In genomic region chr1:28044399-28044798, GRCh38 we compare ENCODE assay signal across 19 cellular contexts. TPM values are rescaled to one million over a fixed set of nuclear protein-coding genes. Genes with fewer than 3 reads are reported as not detected.
DNase-seq lines count a peak whose midpoint lies in the region; ATAC-seq, FAIRE-seq and TF ChIP-seq lines count a peak whose summit lies in the region.
"Had no signal": no experiment of that assay in that cellular context is flagged by ENCODE, and none has a peak within 500 bp of the region (broad histone marks: within the 10 kb centered on the region; RNA-seq: fewer than 3 reads in every experiment).

No MANE protein-coding gene starts in this region.

- TF ChIP-seq POLR2A in A549 (IDR thresholded peaks at IDR 0.05; ENCODE audit: low read length) (no peak), K562 (conservative IDR thresholded peaks at IDR 0.05) (no peak)

- H3K4me3 ChIP-seq in A549: no peak overlapping the region
- H3K4me3 ChIP-seq in K562: no peak overlapping the region
- H3K4me3 ChIP-seq: BLaER1, GM12878, GM23338 had no signal

- ATAC-seq in A549 (no peak), K562 (no peak), HG02852 (IDR thresholded peaks at IDR 0.05; ENCODE audit: unreplicated experiment) (no peak)
- ATAC-seq: CD8-positive, alpha-beta T cell; GM12878; GM23338; HCT116 had no signal

- H3K79me2 ChIP-seq in K562 (ENCODE audit: control insufficient read depth, insufficient read depth, low read length): peaks cover 5% of the 10 kb centered on the region; the same call in 1 of the 3 replicates

- no peaks in the 10 kb centered on the region for H3K9me3 ChIP-seq in A549
- no peaks in the 10 kb centered on the region for H3K9me3 ChIP-seq in K562 (replicated peaks; ENCODE audit: control insufficient read depth, insufficient read depth, low read depth, low read length)
- H3K9me3 ChIP-seq: BLaER1, Caco-2 had no signal

- H3K4me1 ChIP-seq in A549 (no peaks in the 10 kb centered on the region), K562 (replicated peaks in 1 of 2; ENCODE audit: control insufficient read depth in 2 of 2, insufficient read depth in 2 of 2, low read length in 2 of 2) (peaks cover 0 to 2% of the 10 kb centered on the region in 2 experiments; a peak in 2 of 5 replicates)
- H3K4me1 ChIP-seq: BLaER1, Caco-2 had no signal

- no peak overlapping the region for H2AFZ ChIP-seq in K562 (ENCODE audit: low read depth, low read length)
- H2AFZ ChIP-seq: GM23338 had no signal

- H3K36me3 ChIP-seq in K562 (ENCODE audit: control insufficient read depth, insufficient read depth, low read length): peaks cover 63% of the 10 kb centered on the region

- no peak overlapping the region for H3K27ac ChIP-seq in A549
- no peak overlapping the region for H3K27ac ChIP-seq in K562 (ENCODE audit: extremely low read depth, low read depth, low read length)
- H3K27ac ChIP-seq: BLaER1, C4-2B had no signal

- no peak for TF ChIP-seq CTCF in A549 (IDR thresholded peaks at IDR 0.05)
- TF ChIP-seq CTCF in K562 (IDR thresholded peaks at IDR 0.05 in 2 of 3, conservative IDR thresholded peaks at IDR 0.05 in 1 of 3; ENCODE audit: insufficient read depth in 2 of 3, low read depth in 1 of 3, low read length in 3 of 3): no peak

- intact Hi-C loops in K562 (cut with micrococcal nuclease): no loop called here

- no peak overlapping the region for H3K9ac ChIP-seq in K562 (ENCODE audit: insufficient read depth in 1 of 2, low read depth in 2 of 2, low read length in 2 of 2)
- H3K9ac ChIP-seq: BLaER1 had no signal

- TF ChIP-seq EP300 in A549 (IDR thresholded peaks at IDR 0.05): no peak
- TF ChIP-seq EP300 in K562 (IDR thresholded peaks at IDR 0.05; ENCODE audit: low read length): no peak

- no peak for FAIRE-seq in A549 (lab: Jason Lieb, UNC)
- FAIRE-seq in G401.6 (lab: Jason Lieb, UNC): peak; percentile 55
- FAIRE-seq in K562 (lab: Jason Lieb, UNC): no peak
- FAIRE-seq: GM12878, GM18507 had no signal

- in situ Hi-C loops in K562 (cut with MboI): no loop called here

- CTCF ChIA-PET in A549 (lab: Yijun Ruan, JAX) (no interaction called here), K562 (lab: Yijun Ruan, JAX; ENCODE audit: low intra/inter-chr PET ratio) (no interaction called here)

- no peaks in the 10 kb centered on the region for H4K20me1 ChIP-seq in K562 (replicated peaks; ENCODE audit: control insufficient read depth, insufficient read depth, low read length)
- H4K20me1 ChIP-seq: BLaER1 had no signal

- TF ChIP-seq RAD21 in A549 (conservative IDR thresholded peaks at IDR 0.05 in 1 of 2, IDR thresholded peaks at IDR 0.05 in 1 of 2): no peak
- no peak for TF ChIP-seq RAD21 in K562 (CRISPR knock-in tag; conservative IDR thresholded peaks at IDR 0.05 in 1 of 2, IDR thresholded peaks at IDR 0.05 in 1 of 2)

- DNase-seq in A549 (ENCODE audit: low read depth in 1 of 2, low spot score in 1 of 2) (no peak), K562 (ENCODE audit: extremely low read depth in 1 of 4, low spot score in 3 of 4) (no peak), iPS-NIHi11 (ENCODE audit: low spot score) (no peak), islet precursor cell (no peak)
- DNase-seq: Caco-2; CD4-positive, CD25-positive, alpha-beta regulatory T cell; CD8-positive, alpha-beta T cell; DMS153; DND-41; GDM1; H9 had no signal

- no peaks in the 10 kb centered on the region for H3K27me3 ChIP-seq in K562 (ENCODE audit: control insufficient read depth in 2 of 2, insufficient read depth in 2 of 2, low read length in 2 of 2)
- H3K27me3 ChIP-seq: BLaER1 had no signal

- H3K9me1 ChIP-seq in K562 (ENCODE audit: control insufficient read depth, insufficient read depth, low read length): no peaks in the 10 kb centered on the region

- POLR2A ChIA-PET in A549 (lab: Yijun Ruan, JAX): no interaction called here
- POLR2A ChIA-PET in K562 (lab: Yijun Ruan, JAX): interaction anchor here (0.9 to 1.3 kb wide), 2 partner anchors 11 to 12 kb away, joined by 3 to 6 read pairs; no protein-coding TSS in a partner anchor

- WGBS in A549 (ENCODE audit: missing lambda C conversion rate): 82% methylated on average over 1 of the region's 1 CpG
- 96% methylated on average over 1 of the region's 1 CpG for WGBS in K562 (ENCODE audit: insufficient coverage, low coverage, missing lambda C conversion rate)

- H3K4me2 ChIP-seq in A549 (no peak overlapping the region), K562 (ENCODE audit: insufficient read depth, low read length) (no peak overlapping the region)
- H3K4me2 ChIP-seq: BLaER1, GM23338 had no signal

- no TSS peak for BruUV-seq in K562 (replicated peaks; lab: Mats Ljungman, UMichigan)

TF ChIP-seq in A549, 52 proteins besides CTCF, POLR2A, EP300 and RAD21:
- TF ChIP-seq, protein P1, sequence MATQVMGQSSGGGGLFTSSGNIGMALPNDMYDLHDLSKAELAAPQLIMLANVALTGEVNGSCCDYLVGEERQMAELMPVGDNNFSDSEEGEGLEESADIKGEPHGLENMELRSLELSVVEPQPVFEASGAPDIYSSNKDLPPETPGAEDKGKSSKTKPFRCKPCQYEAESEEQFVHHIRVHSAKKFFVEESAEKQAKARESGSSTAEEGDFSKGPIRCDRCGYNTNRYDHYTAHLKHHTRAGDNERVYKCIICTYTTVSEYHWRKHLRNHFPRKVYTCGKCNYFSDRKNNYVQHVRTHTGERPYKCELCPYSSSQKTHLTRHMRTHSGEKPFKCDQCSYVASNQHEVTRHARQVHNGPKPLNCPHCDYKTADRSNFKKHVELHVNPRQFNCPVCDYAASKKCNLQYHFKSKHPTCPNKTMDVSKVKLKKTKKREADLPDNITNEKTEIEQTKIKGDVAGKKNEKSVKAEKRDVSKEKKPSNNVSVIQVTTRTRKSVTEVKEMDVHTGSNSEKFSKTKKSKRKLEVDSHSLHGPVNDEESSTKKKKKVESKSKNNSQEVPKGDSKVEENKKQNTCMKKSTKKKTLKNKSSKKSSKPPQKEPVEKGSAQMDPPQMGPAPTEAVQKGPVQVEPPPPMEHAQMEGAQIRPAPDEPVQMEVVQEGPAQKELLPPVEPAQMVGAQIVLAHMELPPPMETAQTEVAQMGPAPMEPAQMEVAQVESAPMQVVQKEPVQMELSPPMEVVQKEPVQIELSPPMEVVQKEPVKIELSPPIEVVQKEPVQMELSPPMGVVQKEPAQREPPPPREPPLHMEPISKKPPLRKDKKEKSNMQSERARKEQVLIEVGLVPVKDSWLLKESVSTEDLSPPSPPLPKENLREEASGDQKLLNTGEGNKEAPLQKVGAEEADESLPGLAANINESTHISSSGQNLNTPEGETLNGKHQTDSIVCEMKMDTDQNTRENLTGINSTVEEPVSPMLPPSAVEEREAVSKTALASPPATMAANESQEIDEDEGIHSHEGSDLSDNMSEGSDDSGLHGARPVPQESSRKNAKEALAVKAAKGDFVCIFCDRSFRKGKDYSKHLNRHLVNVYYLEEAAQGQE (IDR thresholded peaks at IDR 0.05): no peak
- peak; percentile 32 for TF ChIP-seq MAFK (IDR thresholded peaks at IDR 0.05; ENCODE audit: partially characterized antibody)

TF ChIP-seq in K562, 482 proteins besides CTCF, POLR2A, EP300 and RAD21 (continues in another document):
- no peak for TF ChIP-seq KLF16 (IDR thresholded peaks at IDR 0.05)
- no peak for TF ChIP-seq HES1 (IDR thresholded peaks at IDR 0.05; ENCODE audit: low read depth)
- peak; percentile 62 for TF ChIP-seq MAFG (tag; conservative IDR thresholded peaks at IDR 0.05)
- no peak for TF ChIP-seq NFATC3 (IDR thresholded peaks at IDR 0.05)
- TF ChIP-seq, protein P2, sequence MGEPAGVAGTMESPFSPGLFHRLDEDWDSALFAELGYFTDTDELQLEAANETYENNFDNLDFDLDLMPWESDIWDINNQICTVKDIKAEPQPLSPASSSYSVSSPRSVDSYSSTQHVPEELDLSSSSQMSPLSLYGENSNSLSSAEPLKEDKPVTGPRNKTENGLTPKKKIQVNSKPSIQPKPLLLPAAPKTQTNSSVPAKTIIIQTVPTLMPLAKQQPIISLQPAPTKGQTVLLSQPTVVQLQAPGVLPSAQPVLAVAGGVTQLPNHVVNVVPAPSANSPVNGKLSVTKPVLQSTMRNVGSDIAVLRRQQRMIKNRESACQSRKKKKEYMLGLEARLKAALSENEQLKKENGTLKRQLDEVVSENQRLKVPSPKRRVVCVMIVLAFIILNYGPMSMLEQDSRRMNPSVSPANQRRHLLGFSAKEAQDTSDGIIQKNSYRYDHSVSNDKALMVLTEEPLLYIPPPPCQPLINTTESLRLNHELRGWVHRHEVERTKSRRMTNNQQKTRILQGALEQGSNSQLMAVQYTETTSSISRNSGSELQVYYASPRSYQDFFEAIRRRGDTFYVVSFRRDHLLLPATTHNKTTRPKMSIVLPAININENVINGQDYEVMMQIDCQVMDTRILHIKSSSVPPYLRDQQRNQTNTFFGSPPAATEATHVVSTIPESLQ (CRISPR knock-in tag; IDR thresholded peaks at IDR 0.05): no peak

RNA-seq across cellular contexts. Expression of gene EYA3, which starts 44.0 kb away (rescaled TPM):
- polyA plus RNA-seq in A549 (2011; rRNA removed) (9.3 and 11.7 TPM in 2 replicates), A549 (2017; fragmentation: RNase III; extraction: RNeasy Plus Mini Kit Qiagen cat#74134 plus additional on column Dnase treatment) (5.3 to 6.2 TPM (median 5.7 TPM) in 3 replicates), K562 (2011; rRNA removed) (64.0 and 74.6 TPM in 2 replicates), K562 (2014; fragmentation: Illumina TruSeq; extraction: Trizol) (35.2 and 41.9 TPM in 2 replicates), K562 (2014; fragmentation: Nextera tagmentation; extraction: Ambion mirVana) (10 to 100 TPM; 29.4 to 43.6 TPM), K562 (2014; rRNA removed) (27.7 and 30.0 TPM in 2 replicates)
- polyA plus RNA-seq in A549 (2012; cell fraction: cytosol; rRNA removed): 2.7 and 3.6 TPM in 2 replicates
- polyA plus RNA-seq in A549 (2012; cell fraction: nucleus; rRNA removed): 4.1 and 6.3 TPM in 2 replicates
- 17.5 and 20.3 TPM in 2 replicates for polyA minus RNA-seq in A549 (2011; rRNA and poly(A)+ RNA removed)
- total RNA-seq in K562 (2011; cell fraction: chromatin; rRNA removed; ENCODE audit: low replicate concordance): 65.3 and 113 TPM in 2 replicates
- total RNA-seq in K562 (2011; cell fraction: nucleolus; rRNA removed): 27.8 and 35.9 TPM in 2 replicates
- total RNA-seq in K562 (2011; cell fraction: nucleoplasm; rRNA removed): 43.1 and 57.6 TPM in 2 replicates
- total RNA-seq in K562 (2014; rRNA removed) (19.4 and 21.7 TPM in 2 replicates), K562 (2014; rRNA removed; fragmentation: Illumina TruSeq; extraction: Trizol) (51.3 and 55.7 TPM in 2 replicates), K562 (2015; rRNA removed; fragmentation: Illumina TruSeq; extraction: Trizol) (45.4 and 48.1 TPM in 2 replicates), K562 (2021) (45.6 and 51.3 TPM in 2 replicates)
- polyA plus RNA-seq in K562 (2011; cell fraction: cytosol; rRNA removed): 38.9 and 49.0 TPM in 2 replicates
- polyA plus RNA-seq in K562 (2011; cell fraction: nucleus; rRNA removed): 44.1 and 52.2 TPM in 2 replicates
- polyA plus RNA-seq in K562 (2012): 19.5 and 28.8 TPM in 2 replicates
- polyA minus RNA-seq in K562 (2011; rRNA and poly(A)+ RNA removed): 119 and 132 TPM in 2 replicates
- 36.9 and 40.8 TPM in 2 replicates for polyA minus RNA-seq in K562 (2011; cell fraction: cytosol; rRNA and poly(A)+ RNA removed)
- 20.6 and 42.0 TPM in 2 replicates for polyA minus RNA-seq in K562 (2011; cell fraction: nucleus; rRNA and poly(A)+ RNA removed)

Comparison
In these comparisons a context has a peak if more than half of its experiments do, and no peak if none do; other contexts are left out.
1. Of the 35 proteins assayed by ChIP-seq in both K562 and A549: peak only in K562: none; only in A549: none; in both: MAFK; in neither: 34.